Comparison of ENCODE assay signal across 8 cellular contexts in the genomic region with DNA sequence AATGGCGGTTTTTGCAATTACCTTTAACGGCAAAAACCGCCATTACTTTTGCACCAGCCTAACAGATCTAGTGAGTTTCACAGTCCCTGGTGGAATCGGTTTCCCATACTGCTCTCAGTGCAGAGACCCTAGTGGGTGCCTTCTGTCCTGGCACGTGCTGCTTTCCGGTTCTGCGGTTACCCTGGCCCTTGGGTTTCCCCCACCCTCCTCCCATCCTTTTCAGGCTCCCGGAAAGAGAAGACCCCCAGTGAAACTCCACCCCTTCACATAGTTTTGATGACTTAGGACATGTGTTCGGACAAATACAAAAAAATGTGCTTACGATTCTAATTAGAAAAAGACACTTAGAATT. TPM values are rescaled to one million over a fixed set of nuclear protein-coding genes. Genes with fewer than 3 reads are reported as not detected.
DNase-seq lines count a peak whose midpoint lies in the region; ATAC-seq and TF ChIP-seq lines count a peak whose summit lies in the region.

No MANE protein-coding gene starts in this region.

- peaks cover 29% of the 10 kb centered on the region for H3K4me1 Mint-ChIP-seq in GM23338

- H3K4me3 ChIP-seq in GM06990 (replicated peaks; ENCODE audit: low read depth, low read length) (peak overlapping the region; percentile 50), GM23338 (peak overlapping the region; percentile 41), cardiac muscle cell (peak overlapping the region; percentile 31), skin epidermis (peak overlapping the region; percentile 14 to 39 (median 32))

- peak overlapping the region; percentile 79 for H3K4me3 Mint-ChIP-seq in GM23338

- no peaks in the 10 kb centered on the region for H3K79me2 ChIP-seq in GM23338 (replicated peaks; ENCODE audit: insufficient read depth)

- H3K4me1 ChIP-seq in GM23338 (ENCODE audit: insufficient read depth) (no peaks in the 10 kb centered on the region; the same call in 1 of the 2 replicates), cardiac muscle cell (ENCODE audit: low read depth) (peaks cover 16% of the 10 kb centered on the region)

- H3K36me3 Mint-ChIP-seq in GM23338 (ENCODE audit: low read depth): no peaks in the 10 kb centered on the region

- TF ChIP-seq CTCF in GM06990 (IDR thresholded peaks at IDR 0.05; ENCODE audit: insufficient read depth, low read length, poor library complexity, severe bottlenecking) (no peak), GM23338 (conservative IDR thresholded peaks at IDR 0.05; ENCODE audit: low read depth in 2 of 2) (no peak), cardiac muscle cell (IDR thresholded peaks at IDR 0.05; ENCODE audit: low read depth, low read length) (no peak), omental fat pad (IDR thresholded peaks at IDR 0.05) (no peak)

- ATAC-seq in GM23338 (peak; percentile 25), omental fat pad (ENCODE audit: low FRiP score) (no peak)

- no peaks in the 10 kb centered on the region for H4K20me1 ChIP-seq in GM23338 (replicated peaks; ENCODE audit: insufficient read depth)

- peak overlapping the region; percentile 58 for H3K4me2 ChIP-seq in GM23338

- H3K27ac ChIP-seq in GM23338 (ENCODE audit: low read depth) (peak overlapping the region; percentile 95), cardiac muscle cell (peak overlapping the region; percentile 97), skin epidermis (peak overlapping the region in 20 of 21 experiments; percentile 62 to 94 (median 86))

- H3K27me3 ChIP-seq in GM06990 (replicated peaks; ENCODE audit: control insufficient read depth, insufficient read depth, low read length): no peaks in the 10 kb centered on the region
- H3K27me3 ChIP-seq in GM23338 (ENCODE audit: insufficient read depth): no peaks in the 10 kb centered on the region
- H3K27me3 ChIP-seq in cardiac muscle cell: no peaks in the 10 kb centered on the region

- no peaks in the 10 kb centered on the region for H3K9me3 ChIP-seq in cardiac muscle cell (ENCODE audit: low read depth)

- no peaks in the 10 kb centered on the region for H3K9me2 ChIP-seq in GM23338 (ENCODE audit: insufficient read depth)

- peaks cover 2% of the 10 kb centered on the region for H3K36me3 ChIP-seq in GM06990 (ENCODE audit: control insufficient read depth, insufficient read depth, low read length)
- H3K36me3 ChIP-seq in GM23338 (ENCODE audit: insufficient read depth): no peaks in the 10 kb centered on the region
- no peaks in the 10 kb centered on the region for H3K36me3 ChIP-seq in cardiac muscle cell

- peaks cover 3% of the 10 kb centered on the region for H3K27me3 Mint-ChIP-seq in GM23338 (ENCODE audit: insufficient read depth, low read depth, poor library complexity)

- DNase-seq in GM06990 (ENCODE audit: extremely low read depth, insufficient read length) (no peak), GM23338 (ENCODE audit: low spot score) (no peak), MV-4-11 (lab: John Stamatoyannopoulos, UW) (peak; percentile 51), cardiac muscle cell (ENCODE audit: low read depth in 1 of 2, low spot score in 1 of 2) (peak in 1 of 2 donors; percentile 5), omental fat pad (ENCODE audit: low spot score) (no peak), SKM-1 (lab: John Stamatoyannopoulos, UW; ENCODE audit: unreplicated experiment) (no peak)
- peak; percentile 17 for DNase-seq in activated T-helper 9 cell treated with anti-CD3 and anti-CD28 coated beads, Interleukin-2, amount 50 U/mL, for 16 hours (ENCODE audit: low read depth)

- H3F3A ChIP-seq in GM23338 (replicated peaks; ENCODE audit: low read depth): no peaks in the 10 kb centered on the region

- H3K9me3 Mint-ChIP-seq in GM23338: no peaks in the 10 kb centered on the region

- H2AFZ ChIP-seq in GM23338: no peak overlapping the region

- H3K27ac Mint-ChIP-seq in GM23338: peak overlapping the region; percentile 99

TF ChIP-seq in GM23338, 12 proteins besides CTCF, POLR2A, EP300 and RAD21 (continues in another document):
- no peak for TF ChIP-seq NANOG (IDR thresholded peaks at IDR 0.05; ENCODE audit: borderline replicate concordance)
- no peak for TF ChIP-seq REST (IDR thresholded peaks at IDR 0.05; ENCODE audit: unreplicated experiment)
- TF ChIP-seq STAT1 (IDR thresholded peaks at IDR 0.05; ENCODE audit: unreplicated experiment): no peak
- TF ChIP-seq ZNF331 (CRISPR knock-in tag; IDR thresholded peaks at IDR 0.05; ENCODE audit: low read depth): no peak
- no peak for TF ChIP-seq POLR2AphosphoS5 (IDR thresholded peaks at IDR 0.05; ENCODE audit: low read depth)
- TF ChIP-seq EZH2 (IDR thresholded peaks at IDR 0.05; ENCODE audit: low read depth, unreplicated experiment): no peak
- TF ChIP-seq ZNF114 (CRISPR knock-in tag; IDR thresholded peaks at IDR 0.05): no peak
- no peak for TF ChIP-seq CREB1 (CRISPR knock-in tag; IDR thresholded peaks at IDR 0.05; ENCODE audit: low read depth)
- TF ChIP-seq EZH2phosphoT487 (IDR thresholded peaks at IDR 0.05; ENCODE audit: unreplicated experiment): no peak
- TF ChIP-seq ETS1 (IDR thresholded peaks at IDR 0.05): no peak
- no peak for TF ChIP-seq JUNB (IDR thresholded peaks at IDR 0.05; ENCODE audit: unreplicated experiment)

RNA-seq across cellular contexts. Expression of gene NLGN3, which starts 36.9 kb away (rescaled TPM):
- total RNA-seq in GM23338 (2014; rRNA removed; shearing (Covaris generic)): 15.3 and 17.2 TPM in 2 replicates
- polyA plus RNA-seq in GM23338 (2016; fragmentation: Nextera tagmentation; extraction: Ambion mirVana): 4.5 and 5.2 TPM in 2 replicates
- total RNA-seq in cardiac muscle cell: 7.4 and 10.2 TPM in 2 replicates
- polyA plus RNA-seq in cardiac muscle cell: 6.4 and 8.1 TPM in 2 replicates
- 1 to 10 TPM in 2 of 4 donors, under 1 TPM in 2; 0.25 to 1.7 (median 0.87) TPM for total RNA-seq in omental fat pad

RNA-seq across cellular contexts. Expression of gene GJB1, which starts 41.5 kb away (rescaled TPM):
- 0.14 TPM in 1 of 2 replicates, not detected in the other for total RNA-seq in GM23338 (2014; rRNA removed; shearing (Covaris generic))
- polyA plus RNA-seq in GM23338 (2016; fragmentation: Nextera tagmentation; extraction: Ambion mirVana) (not detected in 2 replicates), cardiac muscle cell (not detected in 2 replicates)
- total RNA-seq in cardiac muscle cell (not detected in 2 replicates), omental fat pad (under 1 TPM in 1 of 4 donors, not detected in 3; 0.31 TPM)

Comparison
In these comparisons a context has a peak if more than half of its experiments do, and no peak if none do; other contexts are left out.
1. DNase-seq: peak in MV-4-11 (single experiment) and activated T-helper 9 cell treated with anti-CD3 and anti-CD28 coated beads, Interleukin-2, amount 50 U/mL, for 16 hours (single experiment); none in GM06990 (single experiment), GM23338 (single experiment), omental fat pad (single experiment) and SKM-1 (single experiment).
2. Peak in every context shown above with its lines, with median percentiles within 50 percentile points of each other: H3K4me3 ChIP-seq and H3K27ac ChIP-seq.